25 cellular contexts compared by ENCODE assay signal in genomic region chr22:32073823-32074380, GRCh38. TPM values are rescaled to one million over a fixed set of nuclear protein-coding genes. Genes with fewer than 3 reads are reported as not detected.
DNase-seq lines count a peak whose midpoint lies in the region; ATAC-seq, FAIRE-seq and TF ChIP-seq lines count a peak whose summit lies in the region.
"Had no signal": no experiment of that assay in that cellular context is flagged by ENCODE, and none has a peak within 500 bp of the region (broad histone marks: within the 10 kb centered on the region; RNA-seq: fewer than 3 reads in every experiment).

No MANE protein-coding gene starts in this region.

- H3K4me3 ChIP-seq in colonic mucosa, result no peak overlapping the region
- H3K4me3 ChIP-seq in small intestine (ENCODE audit: low read depth in 1 of 2, low read length in 2 of 2), result no peak overlapping the region

- H3K27me3 ChIP-seq in colonic mucosa, result no peaks in the 10 kb centered on the region
- no peaks in the 10 kb centered on the region for H3K27me3 ChIP-seq in small intestine (ENCODE audit: control insufficient read depth in 2 of 2, insufficient read depth in 2 of 2, low read length in 2 of 2)

- 11 to 55% (median 25%) methylated on average over 5 of the region's 5 CpGs for WGBS in small intestine, 3 donors

- peak; percentile 91 for ATAC-seq in left colon
- ATAC-seq in GM18867 (IDR thresholded peaks at IDR 0.05; ENCODE audit: unreplicated experiment), result no peak
- ATAC-seq: HCT116, Right ventricle myocardium inferior had no signal

- intact Hi-C loops in colonic mucosa (cut with DNase I), result no loop called here
- intact Hi-C loops in left colon (cut with DNase I, micrococcal nuclease), result no loop called here

- H3K36me3 ChIP-seq in colonic mucosa, result no peaks in the 10 kb centered on the region
- H3K36me3 ChIP-seq in small intestine (ENCODE audit: control insufficient read depth in 2 of 2, insufficient read depth in 2 of 2, low read length in 2 of 2), result peaks cover 0 to 5% of the 10 kb centered on the region in 2 donors
- H3K36me3 ChIP-seq: BE2C had no signal

- H3K27ac ChIP-seq in colonic mucosa, result no peak overlapping the region
- peak overlapping the region; percentile 34 to 80 for H3K27ac ChIP-seq in small intestine (ENCODE audit: low read depth in 1 of 2, low read length in 1 of 2)

- H3K4me1 ChIP-seq in colonic mucosa (no peaks in the 10 kb centered on the region), small intestine (ENCODE audit: control insufficient read depth in 2 of 2, insufficient read depth in 1 of 2, low read depth in 1 of 2, low read length in 1 of 2) (peaks cover 3 to 20% of the 10 kb centered on the region in 2 donors)
- H3K4me1 ChIP-seq: BE2C had no signal

- TF ChIP-seq CTCF in colonic mucosa (IDR thresholded peaks at IDR 0.05), result no peak

- H3K9me3 ChIP-seq in colonic mucosa (no peaks in the 10 kb centered on the region), small intestine (ENCODE audit: control insufficient read depth, low read depth) (no peaks in the 10 kb centered on the region)
- H3K9me3 ChIP-seq: BE2C had no signal

- no peak overlapping the region for H3K9ac ChIP-seq in colonic mucosa (ENCODE audit: low read depth in 2 of 2, low read length in 2 of 2)

- DNase-seq in colonic mucosa (peak; percentile 23), left colon (peak; percentile 25 to 69), mucosa of gallbladder (ENCODE audit: low spot score) (peak; percentile 60), small intestine (peak; percentile 98), NCI-H2029 treated with DMSO at 0.1 percent for 48 hours (lab: John Stamatoyannopoulos, UW) (no peak)
- DNase-seq in activated CD4-positive, alpha-beta T cell treated with anti-CD3 and anti-CD28 coated beads for 1 hour, result no peak
- DNase-seq: BE2C, DMS53, EL, GF-D8, GOT3, NCI-H1105, NCI-H146, NCI-H2081, NCI-H2171, NCI-H524 treated with DMSO at 0.1 percent for 48 hours, NCI-H82 had no signal

- FAIRE-seq in small intestine (lab: Jason Lieb, UNC), result no peak
- FAIRE-seq: D721Med, GM19239, HTR-8/SVneo had no signal

RNA-seq across cellular contexts. Expression of gene SLC5A1, which starts 30.8 kb away (rescaled TPM):
- 10 to 100 TPM; 23.4 to 47.9 TPM for total RNA-seq in colonic mucosa
- 10 to 100 TPM; 48.3 to 53.6 TPM for total RNA-seq in left colon
- total RNA-seq in mucosa of gallbladder, result 134 TPM
- polyA plus RNA-seq in small intestine, result 100 to 1,000 TPM; 222 to 364 (median 325) TPM
- total RNA-seq: A673 had no signal
- polyA plus RNA-seq: IgD-negative memory B cell had no signal

Comparison
In these comparisons a context has a peak if more than half of its experiments do, and no peak if none do; other contexts are left out.
1. DNase-seq: peak in colonic mucosa (single experiment), left colon (2 of 2), mucosa of gallbladder (single experiment) and small intestine (single experiment); none in NCI-H2029 treated with DMSO at 0.1 percent for 48 hours (single experiment) and activated CD4-positive, alpha-beta T cell treated with anti-CD3 and anti-CD28 coated beads for 1 hour (single experiment).